In the genomic region with DNA sequence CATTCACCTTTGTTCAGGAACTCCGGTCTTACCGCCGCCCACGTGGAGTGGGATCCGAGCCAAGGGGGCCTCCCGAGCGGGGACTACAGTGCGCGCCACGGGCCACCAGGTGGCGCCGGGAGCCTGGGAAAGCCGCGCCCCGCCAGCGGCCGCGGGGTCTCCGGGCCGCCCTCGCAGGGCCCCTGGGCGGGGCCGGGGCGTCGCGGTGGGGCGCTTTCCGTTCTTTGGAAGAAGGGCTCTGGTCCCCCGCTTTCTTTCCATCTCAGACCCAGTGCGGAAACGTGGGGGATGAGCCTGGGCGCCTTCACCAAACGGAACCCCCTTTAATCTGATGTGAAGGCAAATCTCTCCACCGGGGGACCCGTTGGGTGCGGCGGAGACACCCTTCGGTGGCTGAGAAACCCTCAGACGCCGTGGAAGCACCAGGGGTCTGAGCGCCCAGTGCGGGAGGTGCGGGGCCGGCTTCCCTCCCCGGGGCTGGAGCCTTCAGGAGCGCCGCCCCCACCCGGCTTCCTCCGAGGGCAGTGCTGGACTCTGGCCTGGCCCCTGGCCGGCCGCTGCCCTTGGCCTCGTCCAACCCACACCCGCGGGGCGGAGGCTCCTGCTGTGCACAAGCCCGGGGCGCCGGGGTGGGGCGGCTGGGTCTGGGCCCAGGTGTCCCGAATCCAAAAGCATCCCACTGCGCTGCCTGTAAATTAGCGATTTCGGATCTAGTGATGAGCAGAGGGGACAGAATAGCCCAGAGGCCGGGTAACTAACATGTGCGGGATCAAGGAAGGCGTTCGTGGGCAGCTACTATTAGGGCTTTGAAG, we compare ENCODE assay signal across 8 cellular contexts. TPM values are rescaled to one million over a fixed set of nuclear protein-coding genes. Genes with fewer than 3 reads are reported as not detected.
DNase-seq lines count a peak whose midpoint lies in the region; ATAC-seq and TF ChIP-seq lines count a peak whose summit lies in the region.

No MANE protein-coding gene starts in this region.

- no TSS peak for BruUV-seq in Panc1 (replicated peaks; lab: Mats Ljungman, UMichigan)

- CTCF ChIA-PET in Panc1 (lab: Charles Lee): interaction anchor here (1.0 kb wide), 1 partner anchor 443 kb away, joined by 4 read pairs; no protein-coding TSS in a partner anchor

- ATAC-seq in GM21381 (IDR thresholded peaks at IDR 0.05; ENCODE audit: unreplicated experiment) (peak; percentile 88), Panc1 (peak; percentile 95)
- peak; percentile 89 to 96 for ATAC-seq in naive thymus-derived CD8-positive, alpha-beta T cell
- peak; percentile 97 for ATAC-seq in stimulated activated memory B cell treated with anti-CD40 and anti-IgM and Interleukin-4, amounts not matched to agents 10 μg/mL and 1 μg/mL and 100 μg/mL, for 72 hours

- POLR2A ChIA-PET in Panc1 (lab: Charles Lee): no interaction called here
- POLR2A ChIA-PET in naive thymus-derived CD8-positive, alpha-beta T cell (lab: Charles Lee): interaction anchor here (1.0 to 3.2 kb wide), 7 partner anchors 44 to 461 kb away, joined by 3 to 33 read pairs (median 6); partner anchors contain the start of genes GORASP2 and TLK1

- peaks cover 15% of the 10 kb centered on the region for H3K4me1 ChIP-seq in Panc1 (ENCODE audit: control insufficient read depth, insufficient read depth, low read length)

- H3K27me3 ChIP-seq in Panc1 (ENCODE audit: control insufficient read depth, insufficient read depth, low read length): no peaks in the 10 kb centered on the region

- peak; percentile 98 for TF ChIP-seq CTCF in Panc1 (IDR thresholded peaks at IDR 0.05)
- TF ChIP-seq CTCF in fibroblast of mammary gland (conservative IDR thresholded peaks at IDR 0.05; ENCODE audit: control insufficient read depth, insufficient read depth, low read depth, low read length): peak; percentile 42

- H3K4me3 ChIP-seq in Panc1 (ENCODE audit: low read depth in 2 of 2, low read length in 2 of 2) (peak overlapping the region; percentile 69 to 84), fibroblast of mammary gland (ENCODE audit: control insufficient read depth, low read depth, low read length) (peak overlapping the region; percentile 73)

- H3K4me1 Mint-ChIP-seq in activated T-helper 1 cell treated with anti-CD3 and anti-CD28 coated beads, Interleukin-12 subunit alpha, Interleukin-12 subunit beta, Interleukin-2, Interleukin-4 antibody, amounts not matched to agents 30 ng/mL and 10 ng/mL and 1 ng/mL, durations not matched to agents 14 hours and 24 hours and 36 hours (ENCODE audit: low read depth): peaks cover 16% of the 10 kb centered on the region
- peaks cover 4 to 10% (median 8%) of the 10 kb centered on the region in 4 donors for H3K4me1 Mint-ChIP-seq in naive thymus-derived CD8-positive, alpha-beta T cell
- peaks cover 22% of the 10 kb centered on the region for H3K4me1 Mint-ChIP-seq in stimulated activated memory B cell treated with anti-CD40 and anti-IgM and Interleukin-4, amounts not matched to agents 10 μg/mL and 1 μg/mL and 100 μg/mL, for 72 hours

- no peaks in the 10 kb centered on the region for H3K27me3 Mint-ChIP-seq in activated T-helper 1 cell treated with anti-CD3 and anti-CD28 coated beads, Interleukin-12 subunit alpha, Interleukin-12 subunit beta, Interleukin-2, Interleukin-4 antibody, amounts not matched to agents 30 ng/mL and 10 ng/mL and 1 ng/mL, durations not matched to agents 14 hours and 24 hours and 36 hours (ENCODE audit: insufficient read depth)
- no peaks in the 10 kb centered on the region for H3K27me3 Mint-ChIP-seq in naive thymus-derived CD8-positive, alpha-beta T cell
- no peaks in the 10 kb centered on the region for H3K27me3 Mint-ChIP-seq in stimulated activated memory B cell treated with anti-CD40 and anti-IgM and Interleukin-4, amounts not matched to agents 10 μg/mL and 1 μg/mL and 100 μg/mL, for 72 hours

- DNase-seq in DMS114 treated with DMSO at 0.1 percent for 48 hours (lab: John Stamatoyannopoulos, UW; ENCODE audit: unreplicated experiment) (peak; percentile 26), HUDEP-2 (lab: John Stamatoyannopoulos, UW; ENCODE audit: unreplicated experiment in 76 of 76) (peak in 74 of 76 experiments; percentile 28 to 87 (median 76)), Panc1 (ENCODE audit: low read depth, low spot score) (peak; percentile 47), fibroblast of mammary gland (ENCODE audit: low read depth) (peak; percentile 68)
- DNase-seq in activated T-helper 1 cell treated with anti-CD3 and anti-CD28 coated beads, Interleukin-12 subunit alpha, Interleukin-12 subunit beta, Interleukin-2, Interleukin-4 antibody, amounts not matched to agents 30 ng/mL and 10 ng/mL and 1 ng/mL, durations not matched to agents 14 hours and 24 hours and 36 hours (ENCODE audit: low spot score): peak; percentile 77
- DNase-seq in naive thymus-derived CD8-positive, alpha-beta T cell: peak; percentile 81 to 94 (median 91)

- peak overlapping the region; percentile 73 for H3K4me3 Mint-ChIP-seq in activated T-helper 1 cell treated with anti-CD3 and anti-CD28 coated beads, Interleukin-12 subunit alpha, Interleukin-12 subunit beta, Interleukin-2, Interleukin-4 antibody, amounts not matched to agents 30 ng/mL and 10 ng/mL and 1 ng/mL, durations not matched to agents 14 hours and 24 hours and 36 hours
- H3K4me3 Mint-ChIP-seq in naive thymus-derived CD8-positive, alpha-beta T cell: peak overlapping the region; percentile 71 to 89 (median 83)
- peak overlapping the region; percentile 85 for H3K4me3 Mint-ChIP-seq in stimulated activated memory B cell treated with anti-CD40 and anti-IgM and Interleukin-4, amounts not matched to agents 10 μg/mL and 1 μg/mL and 100 μg/mL, for 72 hours

- H3K9me3 ChIP-seq in Panc1 (ENCODE audit: control insufficient read depth, insufficient read depth, low read depth, low read length): no peaks in the 10 kb centered on the region

- no peak overlapping the region for H3K27ac Mint-ChIP-seq in activated T-helper 1 cell treated with anti-CD3 and anti-CD28 coated beads, Interleukin-12 subunit alpha, Interleukin-12 subunit beta, Interleukin-2, Interleukin-4 antibody, amounts not matched to agents 30 ng/mL and 10 ng/mL and 1 ng/mL, durations not matched to agents 14 hours and 24 hours and 36 hours
- H3K27ac Mint-ChIP-seq in naive thymus-derived CD8-positive, alpha-beta T cell: peak overlapping the region in 9 of 10 donors; percentile 54 to 90 (median 86)
- H3K27ac Mint-ChIP-seq in stimulated activated memory B cell treated with anti-CD40 and anti-IgM and Interleukin-4, amounts not matched to agents 10 μg/mL and 1 μg/mL and 100 μg/mL, for 72 hours: peak overlapping the region; percentile 74

- no peaks in the 10 kb centered on the region for H3K9me3 Mint-ChIP-seq in activated T-helper 1 cell treated with anti-CD3 and anti-CD28 coated beads, Interleukin-12 subunit alpha, Interleukin-12 subunit beta, Interleukin-2, Interleukin-4 antibody, amounts not matched to agents 30 ng/mL and 10 ng/mL and 1 ng/mL, durations not matched to agents 14 hours and 24 hours and 36 hours
- no peaks in the 10 kb centered on the region for H3K9me3 Mint-ChIP-seq in naive thymus-derived CD8-positive, alpha-beta T cell
- no peaks in the 10 kb centered on the region for H3K9me3 Mint-ChIP-seq in stimulated activated memory B cell treated with anti-CD40 and anti-IgM and Interleukin-4, amounts not matched to agents 10 μg/mL and 1 μg/mL and 100 μg/mL, for 72 hours

- no peaks in the 10 kb centered on the region for H3K36me3 ChIP-seq in Panc1 (ENCODE audit: control insufficient read depth, insufficient read depth, low read length)

- intact Hi-C loops in Panc1 (cut with micrococcal nuclease; ENCODE audit: unreplicated experiment): loop anchor here (1.0 to 10.0 kb wide), 3 partner anchors 181 to 459 kb away; partner anchors contain the start of genes DCAF17 and METTL8
- intact Hi-C loops in activated T-helper 1 cell treated with anti-CD3 and anti-CD28 coated beads, Interleukin-12 subunit alpha, Interleukin-12 subunit beta, Interleukin-2, Interleukin-4 antibody, amounts not matched to agents 30 ng/mL and 10 ng/mL and 1 ng/mL, durations not matched to agents 14 hours and 24 hours and 36 hours (cut with micrococcal nuclease): loop anchor here (1.0 to 5.0 kb wide), 9 partner anchors 45 to 714 kb away; partner anchors contain the start of genes DCAF17 and DYNC1I2

- H3K27ac ChIP-seq in Panc1 (ENCODE audit: low read length): peak overlapping the region; percentile 45

- H3K36me3 Mint-ChIP-seq in activated T-helper 1 cell treated with anti-CD3 and anti-CD28 coated beads, Interleukin-12 subunit alpha, Interleukin-12 subunit beta, Interleukin-2, Interleukin-4 antibody, amounts not matched to agents 30 ng/mL and 10 ng/mL and 1 ng/mL, durations not matched to agents 14 hours and 24 hours and 36 hours (ENCODE audit: low read depth): peaks cover 2% of the 10 kb centered on the region
- H3K36me3 Mint-ChIP-seq in naive thymus-derived CD8-positive, alpha-beta T cell: no peaks in the 10 kb centered on the region
- H3K36me3 Mint-ChIP-seq in stimulated activated memory B cell treated with anti-CD40 and anti-IgM and Interleukin-4, amounts not matched to agents 10 μg/mL and 1 μg/mL and 100 μg/mL, for 72 hours: no peaks in the 10 kb centered on the region

- in situ Hi-C loops in Panc1 (cut with HindIII; ENCODE audit: low pct_unique_long_range_greater_than_20kb, low sequenced_read_pairs): no loop called here

RNA-seq across cellular contexts. Expression of gene GORASP2, which starts 44.6 kb away (rescaled TPM):
- total RNA-seq in Panc1 (2021; ENCODE audit: unreplicated experiment): 62.5 TPM
- polyA plus RNA-seq in Panc1 (2012; ENCODE audit: insufficient read length): 57.4 TPM
- 99.5 and 104 TPM in 2 replicates for total RNA-seq in activated T-helper 1 cell treated with anti-CD3 and anti-CD28 coated beads, Interleukin-12 subunit alpha, Interleukin-12 subunit beta, Interleukin-2, Interleukin-4 antibody, amounts not matched to agents 30 ng/mL and 10 ng/mL and 1 ng/mL, durations not matched to agents 14 hours and 24 hours and 36 hours
- total RNA-seq in naive thymus-derived CD8-positive, alpha-beta T cell: 10 to 100 TPM; 66.0 to 74.7 TPM
- polyA plus RNA-seq in naive thymus-derived CD8-positive, alpha-beta T cell: 10 to 100 TPM; 70.1 to 91.9 (median 89.2) TPM

Comparison
In these comparisons a context has a peak if more than half of its experiments do, and no peak if none do; other contexts are left out.
1. Peak in every context shown above with its lines: DNase-seq, ATAC-seq, H3K4me3 ChIP-seq and H3K27ac ChIP-seq.
2. DNase-seq: peak in every context shown above with its lines; median percentile 91 in naive thymus-derived CD8-positive, alpha-beta T cell; 77 in activated T-helper 1 cell treated with anti-CD3 and anti-CD28 coated beads, Interleukin-12 subunit alpha, Interleukin-12 subunit beta, Interleukin-2, Interleukin-4 antibody, amounts not matched to agents 30 ng/mL and 10 ng/mL and 1 ng/mL, durations not matched to agents 14 hours and 24 hours and 36 hours; 76 in HUDEP-2; 68 in fibroblast of mammary gland; 47 in Panc1; 26 in DMS114 treated with DMSO at 0.1 percent for 48 hours.